In genomic region chr1:234356615-234357269, GRCh38 we compare ENCODE assay signal across 8 cellular contexts. TPM values are rescaled to one million over a fixed set of nuclear protein-coding genes. Genes with fewer than 3 reads are reported as not detected.
DNase-seq lines count a peak whose midpoint lies in the region; ATAC-seq and TF ChIP-seq lines count a peak whose summit lies in the region.
"Not testable (repeated sequence)": the region's sequence is repeated elsewhere in the genome, so short reads cannot be mapped to it uniquely, and the experiment has no call there.

No MANE protein-coding gene starts in this region.

- not testable (repeated sequence) for H3K4me1 ChIP-seq in adipocyte (ENCODE audit: control insufficient read depth, insufficient read depth, low read length); psoas muscle; stomach

- peaks cover 19% of the 10 kb centered on the region for H3K4me1 Mint-ChIP-seq in activated CD4-positive, alpha-beta T cell treated with anti-CD3 and anti-CD28 coated beads, Interleukin-2, amount 10 ng/mL, durations not matched to agents 24 days and 14 days

- H3K36me3 ChIP-seq in adipocyte (ENCODE audit: control insufficient read depth, insufficient read depth, low read length, severe bottlenecking); psoas muscle (ENCODE audit: insufficient read depth in 1 of 2, low read depth in 1 of 2); stomach: not testable (repeated sequence)

- DNase-seq in GM10248 (ENCODE audit: extremely low spot score): peak; percentile 34
- DNase-seq in NCI-H748 (lab: John Stamatoyannopoulos, UW; ENCODE audit: unreplicated experiment): peak; percentile 83
- peak; percentile 91 for DNase-seq in activated CD4-positive, alpha-beta T cell treated with anti-CD3 and anti-CD28 coated beads, Interleukin-2, amount 10 ng/mL, durations not matched to agents 24 days and 14 days
- DNase-seq in adipocyte (ENCODE audit: low read depth); psoas muscle: not testable (repeated sequence)
- DNase-seq in head of caudate nucleus: peak in 37 of 42 donors; percentile 7 to 67 (median 33)
- peak; percentile 44 for DNase-seq in stomach

- H3K9me3 Mint-ChIP-seq in activated CD4-positive, alpha-beta T cell treated with anti-CD3 and anti-CD28 coated beads, Interleukin-2, amount 10 ng/mL, durations not matched to agents 24 days and 14 days: peaks cover 11% of the 10 kb centered on the region

- H3K27ac ChIP-seq in psoas muscle: not testable (repeated sequence)
- H3K27ac ChIP-seq in stomach: peak overlapping the region in 3 of 5 donors; percentile 11 to 48 (median 21)

- peak overlapping the region; percentile 90 for H3K4me3 Mint-ChIP-seq in activated CD4-positive, alpha-beta T cell treated with anti-CD3 and anti-CD28 coated beads, Interleukin-2, amount 10 ng/mL, durations not matched to agents 24 days and 14 days

- POLR2A ChIA-PET in GM10248 (lab: Yijun Ruan, JAX): not testable (repeated sequence)

- H3K27ac Mint-ChIP-seq in activated CD4-positive, alpha-beta T cell treated with anti-CD3 and anti-CD28 coated beads, Interleukin-2, amount 10 ng/mL, durations not matched to agents 24 days and 14 days: peak overlapping the region; percentile 90

- peak in 1 of 4 donors; percentile 26 for TF ChIP-seq POLR2A in stomach (IDR thresholded peaks at IDR 0.05)

- WGBS in psoas muscle, 3 donors: 57 to 77% (median 62%) methylated on average over 35 of the region's 35 CpGs
- WGBS in stomach, 5 donors: 46 to 66% (median 48%) methylated on average over 24 to 35 of the region's 35 CpGs

- CTCF ChIA-PET in GM10248 (lab: Yijun Ruan, JAX): interaction anchor here (0.6 to 1.1 kb wide), 2 partner anchors 17 to 30 kb away, joined by 3 to 4 read pairs; no protein-coding TSS in a partner anchor

- intact Hi-C loops in activated CD4-positive, alpha-beta T cell treated with anti-CD3 and anti-CD28 coated beads, Interleukin-2, amount 10 ng/mL, durations not matched to agents 24 days and 14 days (cut with micrococcal nuclease): loop anchor here (1.0 kb wide), 1 partner anchor 17 kb away; the partner anchor contains the start of gene COA6
- intact Hi-C loops in head of caudate nucleus (cut with DNase I); psoas muscle (cut with DNase I); stomach (cut with DNase I; ENCODE audit: low total_unique reads): not testable (repeated sequence)

- not testable (repeated sequence) for TF ChIP-seq CTCF in GM10248 (IDR thresholded peaks at IDR 0.05; ENCODE audit: control extremely low read depth, extremely low read depth, low read depth, missing control alignments); psoas muscle (IDR thresholded peaks at IDR 0.05); stomach (IDR thresholded peaks at IDR 0.05)

- not testable (repeated sequence) for H3K9me3 ChIP-seq in adipocyte (ENCODE audit: control insufficient read depth, low read length); psoas muscle; stomach

- not testable (repeated sequence) for H3K36me3 Mint-ChIP-seq in activated CD4-positive, alpha-beta T cell treated with anti-CD3 and anti-CD28 coated beads, Interleukin-2, amount 10 ng/mL, durations not matched to agents 24 days and 14 days (ENCODE audit: low read depth)

- H3K4me3 ChIP-seq in adipocyte (ENCODE audit: low read length) (peak overlapping the region; percentile 56), psoas muscle (peak overlapping the region; percentile 19), stomach (peak overlapping the region; percentile 23 to 40 (median 38))

- ATAC-seq in HG03354 (IDR thresholded peaks at IDR 0.05; ENCODE audit: poor library complexity, severe bottlenecking, unreplicated experiment): peak; percentile 80
- not testable (repeated sequence) for ATAC-seq in psoas muscle

- not testable (repeated sequence) for H3K9ac ChIP-seq in adipocyte (ENCODE audit: low read length)

- H3K27me3 ChIP-seq in adipocyte (replicated peaks; ENCODE audit: control insufficient read depth, insufficient read depth, low read length); stomach: not testable (repeated sequence)
- H3K27me3 ChIP-seq in psoas muscle (ENCODE audit: insufficient read depth in 3 of 3, low read length in 2 of 3): peaks cover 0 to 12% (median 2%) of the 10 kb centered on the region in 3 donors

- TF ChIP-seq EP300 in stomach (IDR thresholded peaks at IDR 0.05): not testable (repeated sequence)

- peaks cover 22% of the 10 kb centered on the region for H3K27me3 Mint-ChIP-seq in activated CD4-positive, alpha-beta T cell treated with anti-CD3 and anti-CD28 coated beads, Interleukin-2, amount 10 ng/mL, durations not matched to agents 24 days and 14 days

RNA-seq across cellular contexts. Expression of gene COA6, which starts 16.5 kb away (rescaled TPM):
- total RNA-seq in activated CD4-positive, alpha-beta T cell treated with anti-CD3 and anti-CD28 coated beads, Interleukin-2, amount 10 ng/mL, durations not matched to agents 24 days and 14 days: 67.7 and 68.3 TPM in 2 replicates
- total RNA-seq in psoas muscle (10 to 100 TPM; 52.0 to 73.6 (median 60.1) TPM), stomach (100 to 1,000 TPM in 1 of 5 donors, 10 to 100 TPM in 3, 1 to 10 TPM in 1; 8.1 to 167 (median 23.2) TPM)
- polyA plus RNA-seq in psoas muscle (100 to 1,000 TPM; 185 to 268 (median 260) TPM), stomach (10 to 100 TPM; 72.0 to 85.2 (median 83.4) TPM)
